8 cellular contexts compared by ENCODE assay signal in the genomic region with DNA sequence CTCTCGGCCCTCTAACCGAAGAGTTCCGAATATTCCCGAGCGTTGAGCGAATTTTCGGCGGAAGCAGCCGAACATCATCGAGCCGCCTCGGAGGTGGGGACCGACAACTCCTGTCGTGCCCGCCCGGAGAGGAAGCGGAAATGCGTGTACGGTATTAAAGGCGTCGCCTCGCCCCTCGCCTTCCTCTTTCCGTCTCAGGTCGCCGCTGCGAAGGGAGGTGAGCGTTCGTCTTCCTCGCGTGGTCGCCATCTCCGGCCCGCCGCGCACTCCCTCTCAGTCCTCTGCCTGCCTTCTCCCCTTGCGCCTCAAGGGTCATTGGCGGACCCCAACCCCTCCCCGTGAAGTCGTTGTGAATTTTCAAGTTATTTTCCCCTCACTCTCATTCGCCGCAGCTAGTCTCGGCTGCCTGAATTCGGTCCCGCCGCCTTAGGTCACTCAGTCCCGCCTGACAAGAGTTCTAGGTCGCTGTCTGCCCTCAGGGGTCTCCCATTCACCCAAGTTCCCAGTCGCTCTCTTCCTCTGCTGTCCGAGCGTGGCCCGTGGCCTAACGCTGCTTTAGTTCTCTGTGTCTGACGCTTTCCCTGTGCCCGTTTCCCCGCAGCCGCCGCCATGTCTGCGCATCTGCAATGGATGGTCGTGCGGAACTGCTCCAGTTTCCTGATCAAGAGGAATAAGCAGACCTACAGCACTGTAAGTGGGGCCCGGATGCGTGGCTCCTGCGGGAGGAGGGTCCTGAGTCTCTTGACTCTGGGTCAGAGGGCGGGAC. TPM values are rescaled to one million over a fixed set of nuclear protein-coding genes. Genes with fewer than 3 reads are reported as not detected.
DNase-seq lines count a peak whose midpoint lies in the region; ATAC-seq and TF ChIP-seq lines count a peak whose summit lies in the region.

A gene (plus strand): TSS at position 184 of the 766 bp plus-strand sequence. CDS start 426 bp downstream, at position 610.

- peak within 1 kb of the TSS; percentile 92 to 98 (median 98) for H3K27ac Mint-ChIP-seq in nephron
- H3K27ac Mint-ChIP-seq in stimulated activated naive CD8-positive, alpha-beta T cell treated with anti-CD3 and anti-CD28 coated beads, Interleukin-15, amount 100 ng/mL, for 72 hours: peak within 1 kb of the TSS; percentile 99

- no peaks in the 10 kb centered on the region for H3K9me3 Mint-ChIP-seq in nephron
- peaks cover 0 to 4% of the 10 kb centered on the region in 2 donors for H3K9me3 Mint-ChIP-seq in stimulated activated naive CD8-positive, alpha-beta T cell treated with anti-CD3 and anti-CD28 coated beads, Interleukin-15, amount 100 ng/mL, for 72 hours

- peak within 1 kb of the TSS; percentile 82 for H3K9ac ChIP-seq in DND-41 (ENCODE audit: low read depth, low read length)
- H3K9ac ChIP-seq in Karpas-422 (ENCODE audit: low read length): peak within 1 kb of the TSS; percentile 99

- H4K20me1 ChIP-seq in DND-41 (ENCODE audit: insufficient read depth, low read length): peaks cover 51% of the 10 kb centered on the region
- peaks cover 42% of the 10 kb centered on the region for H4K20me1 ChIP-seq in Karpas-422 (ENCODE audit: insufficient read depth, low read depth, low read length)

- H3K27ac ChIP-seq in DND-41 (ENCODE audit: low read length) (peak within 1 kb of the TSS; percentile 93), Karpas-422 (ENCODE audit: low read length) (peak within 1 kb of the TSS; percentile 92)

- peak within 1 kb of the TSS; percentile 81 for H2AFZ ChIP-seq in DND-41 (ENCODE audit: low read depth, low read length)
- H2AFZ ChIP-seq in Karpas-422 (ENCODE audit: low read length): peak within 1 kb of the TSS; percentile 74; the same call in 1 of the 2 replicates

- H3K4me1 Mint-ChIP-seq in nephron: peaks cover 49% of the 10 kb centered on the region
- peaks cover 82% of the 10 kb centered on the region for H3K4me1 Mint-ChIP-seq in stimulated activated naive CD8-positive, alpha-beta T cell treated with anti-CD3 and anti-CD28 coated beads, Interleukin-15, amount 100 ng/mL, for 72 hours

- peaks cover 6% of the 10 kb centered on the region for H3K27me3 Mint-ChIP-seq in nephron (ENCODE audit: low read depth)
- H3K27me3 Mint-ChIP-seq in stimulated activated naive CD8-positive, alpha-beta T cell treated with anti-CD3 and anti-CD28 coated beads, Interleukin-15, amount 100 ng/mL, for 72 hours: no peaks in the 10 kb centered on the region

- ATAC-seq in DND-41 (ENCODE audit: insufficient read depth, low read depth) (peak; percentile 71), GM21786 (IDR thresholded peaks at IDR 0.05; ENCODE audit: unreplicated experiment) (peak; percentile 61)
- ATAC-seq in stimulated activated naive CD8-positive, alpha-beta T cell treated with anti-CD3 and anti-CD28 coated beads, Interleukin-15, amount 100 ng/mL, for 72 hours: peak; percentile 79

- peak within 1 kb of the TSS; percentile 100 for H3K4me3 Mint-ChIP-seq in nephron
- peak within 1 kb of the TSS; percentile 93 to 98 for H3K4me3 Mint-ChIP-seq in stimulated activated naive CD8-positive, alpha-beta T cell treated with anti-CD3 and anti-CD28 coated beads, Interleukin-15, amount 100 ng/mL, for 72 hours

- peak within 1 kb of the TSS; percentile 98 for H3K4me2 ChIP-seq in DND-41 (ENCODE audit: insufficient read depth, low read length)
- peak within 1 kb of the TSS; percentile 92 for H3K4me2 ChIP-seq in Karpas-422 (ENCODE audit: low read depth, low read length, poor library complexity, severe bottlenecking)

- H3K4me3 ChIP-seq in DND-41 (ENCODE audit: low read depth in 1 of 2, low read length in 2 of 2) (peak within 1 kb of the TSS; percentile 45 to 69), Karpas-422 (ENCODE audit: low read length) (peak within 1 kb of the TSS; percentile 99), fibroblast of the aortic adventitia (ENCODE audit: low read depth, low read length) (peak within 1 kb of the TSS; percentile 99)

- H3K9me2 ChIP-seq in Karpas-422 (replicated peaks; ENCODE audit: insufficient read depth, low read length): no peaks in the 10 kb centered on the region

- H3K27me3 ChIP-seq in DND-41 (ENCODE audit: insufficient read depth, low read length, poor library complexity) (no peaks in the 10 kb centered on the region), Karpas-422 (ENCODE audit: low read length) (no peaks in the 10 kb centered on the region)

- peaks cover 35% of the 10 kb centered on the region for H3K36me3 Mint-ChIP-seq in nephron (ENCODE audit: low read depth)

- DNase-seq in DND-41 (peak; percentile 99), Karpas-422 (peak; percentile 100), SHP77 (lab: John Stamatoyannopoulos, UW) (peak; percentile 97), fibroblast of the aortic adventitia (ENCODE audit: low read depth) (peak; percentile 98)
- DNase-seq in activated effector memory CD4-positive, alpha-beta T cell treated with Interleukin-2 at 50 U/mL for 16 hours: peak; percentile 97
- peak; percentile 99 for DNase-seq in stimulated activated naive CD8-positive, alpha-beta T cell treated with anti-CD3 and anti-CD28 coated beads, Interleukin-15, amount 100 ng/mL, for 72 hours

- H3K79me2 ChIP-seq in DND-41 (ENCODE audit: insufficient read depth, low read length) (peaks cover 77% of the 10 kb centered on the region), Karpas-422 (ENCODE audit: low read length) (peaks cover 17% of the 10 kb centered on the region)

- peaks cover 63% of the 10 kb centered on the region for H3K4me1 ChIP-seq in DND-41 (ENCODE audit: insufficient read depth, low read length)
- peaks cover 38% of the 10 kb centered on the region for H3K4me1 ChIP-seq in Karpas-422 (ENCODE audit: low read length)

- no peak for TF ChIP-seq CTCF in DND-41 (IDR thresholded peaks at IDR 0.05; ENCODE audit: borderline replicate concordance, extremely low read depth, low read length, poor library complexity, severe bottlenecking)
- TF ChIP-seq CTCF in fibroblast of the aortic adventitia (IDR thresholded peaks at IDR 0.05; ENCODE audit: insufficient read depth, low read length): no peak
- no peak for TF ChIP-seq CTCF in nephron (IDR thresholded peaks at IDR 0.05; ENCODE audit: unreplicated experiment in 3 of 3)

- peaks cover 48% of the 10 kb centered on the region for H3K36me3 ChIP-seq in DND-41 (ENCODE audit: insufficient read depth, low read length)
- peaks cover 26% of the 10 kb centered on the region for H3K36me3 ChIP-seq in Karpas-422 (ENCODE audit: insufficient read depth, low read length)

- H3K9me3 ChIP-seq in DND-41 (ENCODE audit: insufficient read depth, low read length, severe bottlenecking) (no peaks in the 10 kb centered on the region), Karpas-422 (ENCODE audit: low read length) (no peaks in the 10 kb centered on the region)

RNA-seq across cellular contexts. Expression of the gene that starts here (rescaled TPM):
- 959 and 1,311 TPM in 2 replicates for total RNA-seq in Karpas-422 (2014; rRNA removed; shearing (Covaris generic); ENCODE audit: low replicate concordance)
- total RNA-seq in fibroblast of the aortic adventitia (ENCODE audit: low replicate concordance): 88.6 and 829 TPM in 2 replicates

Comparison
In these comparisons a context has a peak if more than half of its experiments do, and no peak if none do; other contexts are left out.
1. Peak in every context shown above with its lines: DNase-seq, ATAC-seq, H3K4me3 ChIP-seq and H3K27ac ChIP-seq.